Comparison of ENCODE assay signal across 9 cellular contexts in the genomic region with DNA sequence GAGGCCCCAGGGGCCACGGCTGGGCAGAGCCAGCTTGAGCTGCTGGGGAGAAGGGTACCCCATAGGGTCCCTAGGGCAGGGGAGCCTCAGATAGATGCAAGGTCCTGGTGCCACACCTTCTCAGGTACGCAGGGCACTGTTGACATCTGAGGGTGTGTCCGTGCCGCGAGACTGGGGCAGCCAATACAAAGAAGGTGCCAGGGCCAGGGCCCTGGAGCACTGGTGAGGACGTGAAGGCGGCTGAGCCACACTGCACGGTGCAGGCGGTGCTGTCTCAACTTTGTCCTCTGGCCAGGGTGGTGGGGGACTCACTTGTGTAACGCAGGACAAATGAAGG. TPM values are rescaled to one million over a fixed set of nuclear protein-coding genes. Genes with fewer than 3 reads are reported as not detected.
DNase-seq lines count a peak whose midpoint lies in the region; ATAC-seq and TF ChIP-seq lines count a peak whose summit lies in the region.
"Had no signal": no experiment of that assay in that cellular context is flagged by ENCODE, and none has a peak within 500 bp of the region (broad histone marks: within the 10 kb centered on the region; RNA-seq: fewer than 3 reads in every experiment).

No MANE protein-coding gene starts in this region.

- H2AFZ ChIP-seq in parathyroid adenoma = peak overlapping the region; percentile 88

- DNase-seq in COLO668 (lab: John Stamatoyannopoulos, UW; ENCODE audit: unreplicated experiment) = peak; percentile 53
- no peak for DNase-seq in RWPE2 (ENCODE audit: low spot score)
- DNase-seq in fibroblast of mammary gland (ENCODE audit: low read depth) = no peak
- DNase-seq in sciatic nerve (ENCODE audit: low spot score) = no peak
- DNase-seq in effector CD4-positive, alpha-beta T cell = no peak
- DNase-seq in HK-2 (ENCODE audit: unreplicated experiment) = no peak

- peak overlapping the region; percentile 12 for H3K27ac ChIP-seq in RWPE2 (ENCODE audit: poor library complexity, severe bottlenecking)
- peak overlapping the region; percentile 58 for H3K27ac ChIP-seq in parathyroid adenoma

- peaks cover 26% of the 10 kb centered on the region for H3K36me3 ChIP-seq in RWPE2 (ENCODE audit: low read depth)
- H3K36me3 ChIP-seq in parathyroid adenoma (ENCODE audit: control insufficient read depth, insufficient read depth, low read length) = no peaks in the 10 kb centered on the region

- H3K27me3 ChIP-seq in RWPE2 (ENCODE audit: insufficient read depth, poor library complexity, severe bottlenecking) (no peaks in the 10 kb centered on the region), parathyroid adenoma (ENCODE audit: control insufficient read depth, insufficient read depth, low read length) (no peaks in the 10 kb centered on the region)

- ATAC-seq in RWPE2 (ENCODE audit: low read depth) (peak; percentile 2; the same call in 1 of the 3 replicates), HG02885 (IDR thresholded peaks at IDR 0.05; ENCODE audit: poor library complexity, unreplicated experiment) (no peak), sciatic nerve (no peak)

- intact Hi-C loops in sciatic nerve (cut with DNase I) = no loop called here

- no peak overlapping the region for H3K9ac ChIP-seq in parathyroid adenoma

- H3K4me3 ChIP-seq in RWPE2 (ENCODE audit: severe bottlenecking) (peak overlapping the region; percentile 47), fibroblast of mammary gland (ENCODE audit: control insufficient read depth, low read depth, low read length) (peak overlapping the region; percentile 52), parathyroid adenoma (ENCODE audit: low read depth, low read length) (no peak overlapping the region)

- no peak overlapping the region for H3K4me2 ChIP-seq in parathyroid adenoma (ENCODE audit: low read length)

- H3K9me3 ChIP-seq in RWPE2 (ENCODE audit: severe bottlenecking) (no peaks in the 10 kb centered on the region), parathyroid adenoma (ENCODE audit: control insufficient read depth, low read length) (no peaks in the 10 kb centered on the region)

- peaks cover 8% of the 10 kb centered on the region for H3K79me2 ChIP-seq in parathyroid adenoma

- no peaks in the 10 kb centered on the region for H3K4me1 ChIP-seq in RWPE2 (ENCODE audit: insufficient read depth, poor library complexity, severe bottlenecking)
- peaks cover 13% of the 10 kb centered on the region for H3K4me1 ChIP-seq in parathyroid adenoma

- TF ChIP-seq CTCF in RWPE2 (IDR thresholded peaks at IDR 0.05; ENCODE audit: poor library complexity, severe bottlenecking) (no peak), fibroblast of mammary gland (conservative IDR thresholded peaks at IDR 0.05; ENCODE audit: control insufficient read depth, insufficient read depth, low read depth, low read length) (no peak), parathyroid adenoma (IDR thresholded peaks at IDR 0.05) (no peak)

RNA-seq across cellular contexts. Expression of a gene that starts 0.6 kb away (rescaled TPM):
- total RNA-seq in sciatic nerve = 1.2 TPM

RNA-seq across cellular contexts. Expression of a gene that starts 5.9 kb away (rescaled TPM):
- total RNA-seq in sciatic nerve = 66.7 TPM

RNA-seq across cellular contexts. Expression of a gene that starts 6.1 kb away (rescaled TPM):
- total RNA-seq in sciatic nerve = 30.3 TPM

RNA-seq across cellular contexts. Expression of a gene that starts 33.4 kb away (rescaled TPM):
- total RNA-seq in sciatic nerve = 36.9 TPM

RNA-seq across cellular contexts. Expression of a gene that starts 55.4 kb away (rescaled TPM):
- total RNA-seq in sciatic nerve = 0.45 TPM
- total RNA-seq: activated CD4-positive, alpha-beta T cell treated with anti-CD3 and anti-CD28 coated beads, Interleukin-2, amount 10 ng/mL, durations not matched to agents 7 days and 5 days had no signal
